12 cellular contexts compared by ENCODE assay signal in the genomic region with DNA sequence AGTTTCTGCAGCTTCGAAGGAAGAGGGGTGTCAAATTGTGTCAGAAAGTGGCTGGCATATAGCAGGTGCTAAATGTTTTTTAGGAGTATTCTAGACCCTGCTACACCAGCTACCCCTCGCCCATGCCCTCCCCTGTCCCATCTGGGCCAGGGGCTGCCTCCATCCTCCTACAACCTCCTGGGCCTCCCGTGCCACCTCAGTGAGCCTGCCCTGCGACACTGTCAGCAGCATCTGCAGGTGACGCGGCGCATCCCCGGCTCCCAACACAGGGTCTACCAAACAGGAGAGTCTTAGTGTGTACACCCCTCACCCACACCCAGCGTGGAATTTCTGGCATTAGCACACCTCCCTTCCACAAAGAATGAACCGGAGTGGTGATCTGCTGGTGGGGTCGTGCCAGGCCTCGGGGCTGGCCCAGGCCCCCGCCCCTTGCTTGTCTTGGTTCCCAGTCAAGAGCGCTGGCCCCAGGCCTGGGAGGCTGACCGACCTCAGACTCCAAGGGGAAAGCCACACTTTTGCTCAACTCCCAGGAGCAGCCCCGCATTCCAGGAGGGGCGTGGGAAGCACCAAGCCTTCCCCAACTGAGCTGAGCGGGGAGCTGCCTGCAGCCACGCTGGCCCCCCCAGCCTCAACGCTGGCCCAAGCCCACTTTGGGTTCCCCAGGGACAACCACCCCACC. TPM values are rescaled to one million over a fixed set of nuclear protein-coding genes. Genes with fewer than 3 reads are reported as not detected.
DNase-seq lines count a peak whose midpoint lies in the region; ATAC-seq and TF ChIP-seq lines count a peak whose summit lies in the region.
"Had no signal": no experiment of that assay in that cellular context is flagged by ENCODE, and none has a peak within 500 bp of the region (broad histone marks: within the 10 kb centered on the region; RNA-seq: fewer than 3 reads in every experiment).

No MANE protein-coding gene starts in this region.

- TF ChIP-seq POLR2A in tibial nerve (IDR thresholded peaks at IDR 0.05), result no peak

- peak overlapping the region; percentile 89 for H3K4me3 Mint-ChIP-seq in activated CD4-positive, alpha-beta T cell treated with anti-CD3 and anti-CD28 coated beads, Interleukin-2, amount 10 ng/mL, durations not matched to agents 7 days and 5 days
- H3K4me3 Mint-ChIP-seq in activated CD4-positive, alpha-beta T cell treated with anti-CD3 and anti-CD28 coated beads, Interleukin-2, amount 10 ng/mL, durations not matched to agents 24 days and 14 days, result no peak overlapping the region

- intact Hi-C loops in activated CD4-positive, alpha-beta T cell treated with anti-CD3 and anti-CD28 coated beads, Interleukin-2, amount 10 ng/mL, durations not matched to agents 24 days and 14 days (cut with micrococcal nuclease), result loop anchor here (2.0 to 10.0 kb wide), 2 partner anchors 242 to 402 kb away; a partner anchor contains a TSS

- TF ChIP-seq EP300 in tibial nerve (IDR thresholded peaks at IDR 0.05), result no peak

- H3K27me3 Mint-ChIP-seq in activated CD4-positive, alpha-beta T cell treated with anti-CD3 and anti-CD28 coated beads, Interleukin-2, amount 10 ng/mL, durations not matched to agents 7 days and 5 days, result peaks cover 12% of the 10 kb centered on the region
- H3K27me3 Mint-ChIP-seq in activated CD4-positive, alpha-beta T cell treated with anti-CD3 and anti-CD28 coated beads, Interleukin-2, amount 10 ng/mL, durations not matched to agents 24 days and 14 days, result peaks cover 13% of the 10 kb centered on the region

- peak overlapping the region; percentile 25 to 69 for H3K27ac ChIP-seq in esophagus (ENCODE audit: low read depth in 2 of 2, low read length in 1 of 2)
- H3K27ac ChIP-seq in tibial nerve, result peak overlapping the region; percentile 74 to 97 (median 84)

- CTCF ChIA-PET in activated CD4-positive, alpha-beta T cell treated with anti-CD3 and anti-CD28 coated beads, Interleukin-2, amount 10 ng/mL, durations not matched to agents 7 days and 5 days (lab: Charles Lee), result interaction anchor here (0.8 to 2.7 kb wide), 10 partner anchors 9 to 249 kb away, joined by 3 to 10 read pairs (median 3); no protein-coding TSS in a partner anchor

- H3K27ac Mint-ChIP-seq in activated CD4-positive, alpha-beta T cell treated with anti-CD3 and anti-CD28 coated beads, Interleukin-2, amount 10 ng/mL, durations not matched to agents 7 days and 5 days, result peak overlapping the region; percentile 77
- no peak overlapping the region for H3K27ac Mint-ChIP-seq in activated CD4-positive, alpha-beta T cell treated with anti-CD3 and anti-CD28 coated beads, Interleukin-2, amount 10 ng/mL, durations not matched to agents 24 days and 14 days
- H3K27ac Mint-ChIP-seq: activated T-helper 2 cell treated with anti-CD3 and anti-CD28 coated beads, Interferon-gamma antibody, Interleukin-2, Interleukin-4, amounts not matched to agents 10 μg/mL and 5 μg/mL and 100 μg/mL, durations not matched to agents 14 hours and 24 hours and 36 hours had no signal

- DNase-seq in activated CD4-positive, alpha-beta T cell treated with anti-CD3 and anti-CD28 coated beads, Interleukin-2, amount 10 ng/mL, durations not matched to agents 7 days and 5 days, result no peak
- no peak for DNase-seq in activated CD4-positive, alpha-beta T cell treated with anti-CD3 and anti-CD28 coated beads, Interleukin-2, amount 10 ng/mL, durations not matched to agents 24 days and 14 days
- DNase-seq in myocyte (ENCODE audit: low read depth) (peak; percentile 16), tibial nerve (ENCODE audit: low spot score in 2 of 2) (no peak), NCI-H2081 treated with DMSO at 0.1 percent for 48 hours (lab: John Stamatoyannopoulos, UW) (no peak)
- DNase-seq: 8988T, NCI-H2171 had no signal

- no peaks in the 10 kb centered on the region for H3K36me3 ChIP-seq in esophagus (ENCODE audit: control insufficient read depth in 2 of 2, insufficient read depth in 2 of 2, low read length in 1 of 2)
- H3K36me3 ChIP-seq in tibial nerve, result no peaks in the 10 kb centered on the region

- peaks cover 22% of the 10 kb centered on the region for H3K4me1 Mint-ChIP-seq in activated CD4-positive, alpha-beta T cell treated with anti-CD3 and anti-CD28 coated beads, Interleukin-2, amount 10 ng/mL, durations not matched to agents 7 days and 5 days
- H3K4me1 Mint-ChIP-seq in activated CD4-positive, alpha-beta T cell treated with anti-CD3 and anti-CD28 coated beads, Interleukin-2, amount 10 ng/mL, durations not matched to agents 24 days and 14 days, result peaks cover 9% of the 10 kb centered on the region

- H3K9me3 Mint-ChIP-seq in activated CD4-positive, alpha-beta T cell treated with anti-CD3 and anti-CD28 coated beads, Interleukin-2, amount 10 ng/mL, durations not matched to agents 7 days and 5 days, result no peaks in the 10 kb centered on the region
- H3K9me3 Mint-ChIP-seq in activated CD4-positive, alpha-beta T cell treated with anti-CD3 and anti-CD28 coated beads, Interleukin-2, amount 10 ng/mL, durations not matched to agents 24 days and 14 days, result no peaks in the 10 kb centered on the region
- H3K9me3 Mint-ChIP-seq: activated T-helper 2 cell treated with anti-CD3 and anti-CD28 coated beads, Interferon-gamma antibody, Interleukin-2, Interleukin-4, amounts not matched to agents 10 μg/mL and 5 μg/mL and 100 μg/mL, durations not matched to agents 14 hours and 24 hours and 36 hours had no signal

- peaks cover 0 to 7% of the 10 kb centered on the region in 2 donors for H3K4me1 ChIP-seq in esophagus (ENCODE audit: control insufficient read depth in 2 of 2, insufficient read depth in 2 of 2, low read length in 1 of 2)
- peaks cover 0 to 66% (median 24%) of the 10 kb centered on the region in 4 donors for H3K4me1 ChIP-seq in tibial nerve

- H3K4me3 ChIP-seq in esophagus (ENCODE audit: low read depth in 1 of 2, low read length in 2 of 2) (no peak overlapping the region), tibial nerve (peak overlapping the region; percentile 56 to 79 (median 59))

- ATAC-seq in HG02798 (IDR thresholded peaks at IDR 0.05; ENCODE audit: poor library complexity, unreplicated experiment) (no peak), GM19455 (IDR thresholded peaks at IDR 0.05; ENCODE audit: unreplicated experiment) (no peak)

- TF ChIP-seq CTCF in tibial nerve (IDR thresholded peaks at IDR 0.05), result no peak

- no peaks in the 10 kb centered on the region for H3K9me3 ChIP-seq in esophagus (ENCODE audit: control insufficient read depth in 2 of 2, insufficient read depth in 1 of 2, low read depth in 1 of 2, low read length in 1 of 2)
- no peaks in the 10 kb centered on the region for H3K9me3 ChIP-seq in tibial nerve
- H3K9me3 ChIP-seq: mucosa of descending colon had no signal

- WGBS in esophagus, 2 donors, result 64 to 74% methylated on average over 20 of the region's 20 CpGs
- 44 to 50% methylated on average over 18 to 19 of the region's 20 CpGs for WGBS in tibial nerve, 2 donors

- H3K36me3 Mint-ChIP-seq in activated CD4-positive, alpha-beta T cell treated with anti-CD3 and anti-CD28 coated beads, Interleukin-2, amount 10 ng/mL, durations not matched to agents 7 days and 5 days (ENCODE audit: low read depth), result no peaks in the 10 kb centered on the region
- H3K36me3 Mint-ChIP-seq in activated CD4-positive, alpha-beta T cell treated with anti-CD3 and anti-CD28 coated beads, Interleukin-2, amount 10 ng/mL, durations not matched to agents 24 days and 14 days (ENCODE audit: low read depth), result no peaks in the 10 kb centered on the region

- POLR2A ChIA-PET in activated CD4-positive, alpha-beta T cell treated with anti-CD3 and anti-CD28 coated beads, Interleukin-2, amount 10 ng/mL, durations not matched to agents 7 days and 5 days (lab: Charles Lee), result no interaction called here

- H3K27me3 ChIP-seq in esophagus (ENCODE audit: control insufficient read depth in 1 of 2, insufficient read depth in 2 of 2, low read length in 2 of 2) (no peaks in the 10 kb centered on the region), tibial nerve (no peaks in the 10 kb centered on the region)

RNA-seq across cellular contexts. Expression of a gene that starts 55.2 kb away (rescaled TPM):
- total RNA-seq in activated CD4-positive, alpha-beta T cell treated with anti-CD3 and anti-CD28 coated beads, Interleukin-2, amount 10 ng/mL, durations not matched to agents 7 days and 5 days, result 1 to 10 TPM; 7.8 to 8.7 TPM
- total RNA-seq in activated CD4-positive, alpha-beta T cell treated with anti-CD3 and anti-CD28 coated beads, Interleukin-2, amount 10 ng/mL, durations not matched to agents 24 days and 14 days, result 0.05 and 0.31 TPM in 2 replicates
- 1 to 10 TPM; 6.9 to 8.6 TPM for polyA plus RNA-seq in esophagus
- total RNA-seq in myocyte, result 2.7 and 3.8 TPM in 2 replicates
- polyA plus RNA-seq in myocyte (2012), result 0.79 TPM
- 10 to 100 TPM; 33.6 to 98.8 (median 93.2) TPM for total RNA-seq in tibial nerve

Comparison
In these comparisons a context has a peak if more than half of its experiments do, and no peak if none do; other contexts are left out.
1. H3K4me3 ChIP-seq: peak in tibial nerve (4 of 4); none in esophagus (0 of 2).